Comparison of ENCODE assay signal across 19 cellular contexts in the genomic region with DNA sequence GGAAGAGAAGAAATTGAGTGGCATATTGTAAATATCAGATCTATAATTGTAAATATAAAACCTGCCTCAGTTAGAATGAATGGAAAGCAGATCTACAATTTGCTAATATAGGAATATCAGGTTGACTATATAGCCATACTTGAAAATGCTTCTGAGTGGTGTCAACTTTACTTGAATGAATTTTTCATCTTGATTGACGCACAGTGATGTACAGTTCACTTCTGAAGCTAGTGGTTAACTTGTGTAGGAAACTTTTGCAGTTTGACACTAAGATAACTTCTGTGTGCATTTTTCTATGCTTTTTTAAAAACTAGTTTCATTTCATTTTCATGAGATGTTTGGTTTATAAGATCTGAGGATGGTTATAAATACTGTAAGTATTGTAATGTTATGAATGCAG.
DNase-seq lines count a peak whose midpoint lies in the region; ATAC-seq and TF ChIP-seq lines count a peak whose summit lies in the region.
"Had no signal": no experiment of that assay in that cellular context is flagged by ENCODE, and none has a peak within 500 bp of the region (broad histone marks: within the 10 kb centered on the region; RNA-seq: fewer than 3 reads in every experiment).

No MANE protein-coding gene starts in this region.

- H3K27ac Mint-ChIP-seq in activated naive CD4-positive, alpha-beta T cell treated with anti-CD3 and anti-CD28 coated beads, Interleukin-2, amount 50 U/mL, for 24 hours, result peak overlapping the region; percentile 20
- H3K27ac Mint-ChIP-seq in naive thymus-derived CD4-positive, alpha-beta T cell, result peak overlapping the region in 5 of 9 donors; percentile 0 to 65 (median 3)
- H3K27ac Mint-ChIP-seq in endothelial cell (ENCODE audit: unreplicated experiment), result no peak overlapping the region
- H3K27ac Mint-ChIP-seq in endodermal cell, result no peak overlapping the region

- H3K4me1 ChIP-seq in Loucy (ENCODE audit: insufficient read depth, low read length, poor library complexity, severe bottlenecking) (peaks cover 17% of the 10 kb centered on the region), endodermal cell (ENCODE audit: control insufficient read depth, insufficient read depth, low read length) (no peaks in the 10 kb centered on the region)
- no peaks in the 10 kb centered on the region for H3K4me1 ChIP-seq in naive thymus-derived CD4-positive, alpha-beta T cell (ENCODE audit: control insufficient read depth in 2 of 2, insufficient read depth in 2 of 2, low read length in 2 of 2)
- H3K4me1 ChIP-seq: BE2C, SJCRH30 had no signal

- POLR2A ChIA-PET in naive thymus-derived CD4-positive, alpha-beta T cell (lab: Charles Lee), result no interaction called here

- ATAC-seq in naive thymus-derived CD4-positive, alpha-beta T cell, result no peak
- ATAC-seq in GM21528 (IDR thresholded peaks at IDR 0.05; ENCODE audit: low FRiP score, unreplicated experiment), result no peak

- H4K20me1 ChIP-seq in Loucy (ENCODE audit: insufficient read depth, low read length, poor library complexity, severe bottlenecking), result no peaks in the 10 kb centered on the region

- TF ChIP-seq CTCF in Loucy (conservative IDR thresholded peaks at IDR 0.05; ENCODE audit: low read length) (no peak), endothelial cell (IDR thresholded peaks at IDR 0.05; ENCODE audit: unreplicated experiment) (no peak), endodermal cell (conservative IDR thresholded peaks at IDR 0.05) (no peak)

- H3K4me3 ChIP-seq in Loucy (ENCODE audit: low read length, poor library complexity, severe bottlenecking) (no peak overlapping the region), endodermal cell (ENCODE audit: low read length) (no peak overlapping the region)
- no peak overlapping the region for H3K4me3 ChIP-seq in naive thymus-derived CD4-positive, alpha-beta T cell (ENCODE audit: low read length)
- H3K4me3 ChIP-seq: SJCRH30 had no signal

- intact Hi-C loops in naive thymus-derived CD4-positive, alpha-beta T cell (cut with micrococcal nuclease), result no loop called here

- no peaks in the 10 kb centered on the region for H3K27me3 Mint-ChIP-seq in activated naive CD4-positive, alpha-beta T cell treated with anti-CD3 and anti-CD28 coated beads, Interleukin-2, amount 50 U/mL, for 24 hours
- H3K27me3 Mint-ChIP-seq in naive thymus-derived CD4-positive, alpha-beta T cell, result no peaks in the 10 kb centered on the region
- peaks cover 2% of the 10 kb centered on the region for H3K27me3 Mint-ChIP-seq in endothelial cell (ENCODE audit: unreplicated experiment)
- H3K27me3 Mint-ChIP-seq in endodermal cell (ENCODE audit: insufficient read depth), result no peaks in the 10 kb centered on the region

- 83 to 88% methylated on average over 1 of the region's 1 CpG for WGBS in endodermal cell (ENCODE audit: insufficient coverage in 1 of 2, insufficient read length in 1 of 2), 2 experiments

- H3F3A ChIP-seq in Loucy (ENCODE audit: low read depth), result no peaks in the 10 kb centered on the region

- no peak for DNase-seq in activated naive CD4-positive, alpha-beta T cell (lab: John Stamatoyannopoulos, UW)
- DNase-seq in naive thymus-derived CD4-positive, alpha-beta T cell, result no peak
- DNase-seq in endothelial cell (ENCODE audit: low spot score), result no peak
- no peak for DNase-seq in endodermal cell
- DNase-seq: BE2C, COR-L47, DMS79, GOT3, HCEC 1CT, Karpas-422, NCI-H1694, NCI-H2081, NCI-H446, NCI-H526 treated with DMSO at 0.1 percent for 48 hours, OCI-M1, SJCRH30 had no signal

- no peak overlapping the region for H3K4me3 Mint-ChIP-seq in activated naive CD4-positive, alpha-beta T cell treated with anti-CD3 and anti-CD28 coated beads, Interleukin-2, amount 50 U/mL, for 24 hours
- no peak overlapping the region for H3K4me3 Mint-ChIP-seq in naive thymus-derived CD4-positive, alpha-beta T cell
- H3K4me3 Mint-ChIP-seq in endothelial cell (ENCODE audit: unreplicated experiment) (no peak overlapping the region), endodermal cell (no peak overlapping the region)

- peaks cover 24% of the 10 kb centered on the region for H3K4me1 Mint-ChIP-seq in activated naive CD4-positive, alpha-beta T cell treated with anti-CD3 and anti-CD28 coated beads, Interleukin-2, amount 50 U/mL, for 24 hours
- H3K4me1 Mint-ChIP-seq in naive thymus-derived CD4-positive, alpha-beta T cell, result peaks cover 0 to 15% (median 3%) of the 10 kb centered on the region in 7 donors
- H3K4me1 Mint-ChIP-seq in endothelial cell (ENCODE audit: unreplicated experiment) (no peaks in the 10 kb centered on the region), endodermal cell (no peaks in the 10 kb centered on the region)

- no peak overlapping the region for H3K4me2 ChIP-seq in Loucy (ENCODE audit: low read depth, low read length, poor library complexity, severe bottlenecking)

- H3K79me2 ChIP-seq in Loucy (ENCODE audit: insufficient read depth, low read length), result no peaks in the 10 kb centered on the region

- H3K27me3 ChIP-seq in Loucy (ENCODE audit: insufficient read depth, low read length, poor library complexity, severe bottlenecking), result no peaks in the 10 kb centered on the region
- no peaks in the 10 kb centered on the region for H3K27me3 ChIP-seq in naive thymus-derived CD4-positive, alpha-beta T cell (ENCODE audit: control insufficient read depth in 2 of 2, insufficient read depth in 2 of 2, low read length in 2 of 2)
- no peaks in the 10 kb centered on the region for H3K27me3 ChIP-seq in endodermal cell (ENCODE audit: control insufficient read depth, insufficient read depth, low read length, poor library complexity, severe bottlenecking)
- H3K27me3 ChIP-seq: BE2C, SJCRH30 had no signal

- H3K9ac ChIP-seq in Loucy (ENCODE audit: low read depth, low read length, poor library complexity, severe bottlenecking), result no peak overlapping the region
- no peak overlapping the region for H3K9ac ChIP-seq in endodermal cell (ENCODE audit: extremely low read depth, low read length, poor library complexity, severe bottlenecking)

- H3K27ac ChIP-seq in naive thymus-derived CD4-positive, alpha-beta T cell (ENCODE audit: low read depth, low read length), result no peak overlapping the region
- no peak overlapping the region for H3K27ac ChIP-seq in endodermal cell (ENCODE audit: low read depth, low read length)
- H3K27ac ChIP-seq: SJCRH30 had no signal

- H2AFZ ChIP-seq in Loucy (ENCODE audit: low read length), result peak overlapping the region; percentile 84; the same call in 1 of the 2 replicates

- no peaks in the 10 kb centered on the region for H3K9me3 Mint-ChIP-seq in activated naive CD4-positive, alpha-beta T cell treated with anti-CD3 and anti-CD28 coated beads, Interleukin-2, amount 50 U/mL, for 24 hours
- peaks cover 0 to 3% (median 0%) of the 10 kb centered on the region in 11 donors for H3K9me3 Mint-ChIP-seq in naive thymus-derived CD4-positive, alpha-beta T cell
- H3K9me3 Mint-ChIP-seq in endothelial cell (ENCODE audit: unreplicated experiment) (no peaks in the 10 kb centered on the region), endodermal cell (no peaks in the 10 kb centered on the region)

- H3K9me2 ChIP-seq in Loucy (replicated peaks; ENCODE audit: low read depth, low read length), result no peaks in the 10 kb centered on the region

- H3K36me3 ChIP-seq in Loucy (ENCODE audit: insufficient read depth, low read length) (no peaks in the 10 kb centered on the region), endodermal cell (ENCODE audit: control insufficient read depth, insufficient read depth, low read length) (peaks cover 30% of the 10 kb centered on the region)
- peaks cover 0 to 21% (median 0%) of the 10 kb centered on the region in 3 experiments for H3K36me3 ChIP-seq in naive thymus-derived CD4-positive, alpha-beta T cell (ENCODE audit: control insufficient read depth in 2 of 3, insufficient read depth in 3 of 3, low read length in 3 of 3)

- CTCF ChIA-PET in naive thymus-derived CD4-positive, alpha-beta T cell (lab: Charles Lee), result no interaction called here

- H3K9me3 ChIP-seq in Loucy (ENCODE audit: insufficient read depth, low read depth, low read length), result no peaks in the 10 kb centered on the region
- no peaks in the 10 kb centered on the region for H3K9me3 ChIP-seq in naive thymus-derived CD4-positive, alpha-beta T cell (ENCODE audit: control insufficient read depth in 2 of 3, low read length in 3 of 3)
- H3K9me3 ChIP-seq in endodermal cell (ENCODE audit: control insufficient read depth, low read length), result no peaks in the 10 kb centered on the region
- H3K9me3 ChIP-seq: BE2C, SJCRH30 had no signal

- H3K36me3 Mint-ChIP-seq in activated naive CD4-positive, alpha-beta T cell treated with anti-CD3 and anti-CD28 coated beads, Interleukin-2, amount 50 U/mL, for 24 hours, result peaks cover 17% of the 10 kb centered on the region
- H3K36me3 Mint-ChIP-seq in naive thymus-derived CD4-positive, alpha-beta T cell, result peaks cover 13 to 28% (median 22%) of the 10 kb centered on the region in 5 donors
- H3K36me3 Mint-ChIP-seq in endothelial cell (ENCODE audit: low read depth, unreplicated experiment) (peaks cover 16% of the 10 kb centered on the region), endodermal cell (ENCODE audit: low read depth) (peaks cover 20% of the 10 kb centered on the region)

Comparison
In these comparisons a context has a peak if more than half of its experiments do, and no peak if none do; other contexts are left out.
1. H3K27ac Mint-ChIP-seq: peak in activated naive CD4-positive, alpha-beta T cell treated with anti-CD3 and anti-CD28 coated beads, Interleukin-2, amount 50 U/mL, for 24 hours (single experiment) and naive thymus-derived CD4-positive, alpha-beta T cell (5 of 9); none in endothelial cell (single experiment) and endodermal cell (single experiment).